ENCODE assay signal across 1 cellular context in genomic region chr2:127146071-127146725, GRCh38.
TF ChIP-seq lines count a peak whose summit lies in the region.

No MANE protein-coding gene starts in this region.

TF ChIP-seq in HCT116, 20 proteins besides CTCF, POLR2A, EP300 and RAD21:
- TF ChIP-seq TCF7L2 (IDR thresholded peaks at IDR 0.05; ENCODE audit: borderline replicate concordance, extremely low read depth, insufficient read depth, insufficient read length) (no peak), ZBTB33 (IDR thresholded peaks at IDR 0.05; ENCODE audit: extremely low read depth, insufficient replicate concordance, low read length) (no peak), MAX (IDR thresholded peaks at IDR 0.05) (no peak), EZH2 (IDR thresholded peaks at IDR 0.05) (no peak), REST (IDR thresholded peaks at IDR 0.05; ENCODE audit: low read depth) (no peak), SRF (IDR thresholded peaks at IDR 0.05; ENCODE audit: low read depth) (no peak), EZH2phosphoT487 (IDR thresholded peaks at IDR 0.05; ENCODE audit: borderline replicate concordance) (no peak), ELF1 (IDR thresholded peaks at IDR 0.05; ENCODE audit: borderline replicate concordance, low read depth) (no peak), POLR2AphosphoS5 (IDR thresholded peaks at IDR 0.05; ENCODE audit: low read depth, low read length) (no peak), CEBPB (IDR thresholded peaks at IDR 0.05; ENCODE audit: low read depth) (no peak), EGR1 (IDR thresholded peaks at IDR 0.05; ENCODE audit: low read depth) (no peak)
